In genomic region chr1:28259935-28260802, GRCh38 we compare ENCODE assay signal across 8 cellular contexts. TPM values are rescaled to one million over a fixed set of nuclear protein-coding genes. Genes with fewer than 3 reads are reported as not detected.
DNase-seq lines count a peak whose midpoint lies in the region; ATAC-seq, FAIRE-seq and TF ChIP-seq lines count a peak whose summit lies in the region.

No MANE protein-coding gene starts in this region.

- no peak for TF ChIP-seq POLR2A in GM12878 (IDR thresholded peaks at IDR 0.05; ENCODE audit: low read depth, low read length)

- ATAC-seq in HG02852 (IDR thresholded peaks at IDR 0.05; ENCODE audit: unreplicated experiment) (peak; percentile 14), GM12878 (peak; percentile 14), GM21360 (IDR thresholded peaks at IDR 0.05; ENCODE audit: unreplicated experiment) (no peak)

- H3K27me3 ChIP-seq in GM12878 (replicated peaks in 1 of 2; ENCODE audit: control insufficient read depth in 2 of 2, insufficient read depth in 2 of 2, low read length in 1 of 2) = no peaks in the 10 kb centered on the region

- 6% methylated on average over 52 of the region's 66 CpGs for WGBS in GM12878 (ENCODE audit: insufficient coverage, insufficient replicate concordance, low lambda C conversion rate, missing lambda C conversion rate)

- DNase-seq in CMK (ENCODE audit: low read depth) (peak; percentile 78), RPMI7951 (ENCODE audit: low read depth) (peak; percentile 82), GM12878 (ENCODE audit: low read depth, low spot score) (no peak), iPS DF 19.7 (ENCODE audit: low read depth, low spot score) (peak; percentile 80), pulmonary artery endothelial cell (ENCODE audit: low read depth, low spot score) (peak; percentile 57), Kasumi-1 (lab: John Stamatoyannopoulos, UW) (no peak)

- H3K79me2 ChIP-seq in GM12878 (ENCODE audit: control insufficient read depth, insufficient read depth, low read length) = peaks cover 31% of the 10 kb centered on the region

- intact Hi-C loops in GM12878 (cut with micrococcal nuclease; ENCODE audit: unreplicated experiment) = no loop called here

- POLR2A ChIA-PET in GM12878 (lab: Charles Lee) = interaction anchor here (0.9 to 6.5 kb wide), 2 partner anchors 11 to 25 kb away, joined by 4 to 51 read pairs; partner anchors contain the start of gene ATP5IF1

- in situ Hi-C loops in GM12878 (cut with MboI) = no loop called here

- H3K9ac ChIP-seq in GM12878 (ENCODE audit: control insufficient read depth, insufficient read depth, low read length) = peak overlapping the region; percentile 79

- TF ChIP-seq EP300 in GM12878 (IDR thresholded peaks at IDR 0.05; ENCODE audit: borderline replicate concordance in 1 of 2, control insufficient read depth in 1 of 2, low read depth in 2 of 2, low read length in 2 of 2) = no peak

- no peaks in the 10 kb centered on the region for H3K9me3 ChIP-seq in GM12878 (replicated peaks; ENCODE audit: control insufficient read depth, insufficient read depth, low read length)

- SMC1A ChIA-PET in GM12878 (lab: Charles Lee; ENCODE audit: uncharacterized antibody, unreplicated experiment) = interaction anchor here (0.7 to 1.6 kb wide), 3 partner anchors 12 to 100 kb away, joined by 3 to 6 read pairs (median 4); no protein-coding TSS in a partner anchor

- H3K4me1 ChIP-seq in GM12878 (ENCODE audit: control insufficient read depth, insufficient read depth, low read length) = peaks cover 5% of the 10 kb centered on the region

- RAD21 ChIA-PET in GM12878 (lab: Charles Lee; ENCODE audit: unreplicated experiment) = interaction anchor here (4.4 kb wide), 1 partner anchor 11 kb away, joined by 28 read pairs; no protein-coding TSS in a partner anchor

- H3K4me2 ChIP-seq in GM12878 (ENCODE audit: control insufficient read depth, insufficient read depth) = peak overlapping the region; percentile 75

- TF ChIP-seq CTCF in GM12878 (IDR thresholded peaks at IDR 0.05 in 2 of 3, conservative IDR thresholded peaks at IDR 0.05 in 1 of 3; ENCODE audit: control insufficient read depth in 2 of 3, extremely low read depth in 1 of 3, insufficient read depth in 1 of 3, low read depth in 3 of 3, low read length in 3 of 3) = no peak

- TF ChIP-seq RAD21 in GM12878 (IDR thresholded peaks at IDR 0.05; ENCODE audit: insufficient read depth, low read depth, low read length) = no peak

- FAIRE-seq in GM12878 (lab: Jason Lieb, UNC) = no peak

- H4K20me1 ChIP-seq in GM12878 (ENCODE audit: control insufficient read depth, insufficient read depth) = 0 out of 2 replicates have a peak, but pooled peaks cover 4% of the 10 kb centered on the region

- H3K4me3 ChIP-seq in GM12878 = peak overlapping the region; percentile 97

- CTCF ChIA-PET in GM12878 (lab: Yijun Ruan, JAX) = interaction anchor here (2.7 kb wide), 1 partner anchor 11 kb away, joined by 21 read pairs; no protein-coding TSS in a partner anchor

- peak overlapping the region; percentile 55 for H3K27ac ChIP-seq in GM12878 (ENCODE audit: control insufficient read depth, insufficient read depth)

- H2AFZ ChIP-seq in GM12878 (ENCODE audit: control insufficient read depth, low read depth, low read length) = peak overlapping the region; percentile 74

- H3K36me3 ChIP-seq in GM12878 (ENCODE audit: control insufficient read depth in 2 of 2, insufficient read depth in 2 of 2, low read length in 1 of 2) = no peaks in the 10 kb centered on the region

- no TSS peak for BruUV-seq in GM12878 (replicated peaks; lab: Mats Ljungman, UMichigan)

TF ChIP-seq in GM12878, 131 proteins besides CTCF, POLR2A, EP300 and RAD21:
- TF ChIP-seq BMI1 (IDR thresholded peaks at IDR 0.05; ENCODE audit: borderline replicate concordance) = no peak
- 0 out of 3 replicates have a peak, but pooled peaks of 1 of the 2 experiments have one; percentile 11 for TF ChIP-seq EGR1 (IDR thresholded peaks at IDR 0.05; ENCODE audit: borderline replicate concordance in 1 of 2, low read depth in 2 of 2, low read length in 2 of 2)
- TF ChIP-seq SUZ12 (IDR thresholded peaks at IDR 0.05; ENCODE audit: unreplicated experiment) = no peak
- TF ChIP-seq CHD2 (IDR thresholded peaks at IDR 0.05; ENCODE audit: borderline replicate concordance, low read depth, low read length) = no peak
- TF ChIP-seq NKRF (conservative IDR thresholded peaks at IDR 0.05) = no peak

RNA-seq across cellular contexts. Expression of gene SESN2, which starts 0.9 kb away (rescaled TPM):
- total RNA-seq in RPMI7951 (2014; rRNA removed; shearing (Covaris generic)) = 5.3 and 6.8 TPM in 2 replicates
- total RNA-seq in GM12878 (2013; cell fraction: nucleolus; rRNA removed) = 3.6 and 4.0 TPM in 2 replicates
- total RNA-seq in GM12878 (2014; rRNA removed) (18.3 and 22.1 TPM in 2 replicates), GM12878 (2014; rRNA removed; fragmentation: Illumina TruSeq; extraction: Trizol) (7.6 and 8.6 TPM in 2 replicates), GM12878 (2021) (21.7 and 23.9 TPM in 2 replicates), pulmonary artery endothelial cell (8.6 and 9.1 TPM in 2 replicates)
- polyA plus RNA-seq in GM12878 (2011; ENCODE audit: low read depth) = 8.6 TPM
- polyA plus RNA-seq in GM12878 (2011; rRNA removed) (7.0 and 16.7 TPM in 2 replicates), GM12878 (2014; fragmentation: Illumina TruSeq; extraction: Trizol) (6.9 and 13.4 TPM in 2 replicates), GM12878 (2014; fragmentation: Nextera tagmentation; extraction: Ambion mirVana) (1 to 10 TPM; 1.5 to 2.7 TPM), GM12878 (2014; rRNA removed) (19.0 and 21.7 TPM in 2 replicates), GM12878 (2016; fragmentation: Nextera tagmentation; extraction: Ambion mirVana) (10 to 100 TPM; 33.0 to 40.9 TPM)
- 17.2 and 19.0 TPM in 2 replicates for polyA plus RNA-seq in GM12878 (2011; cell fraction: cytosol; rRNA removed)
- 15.9 and 16.1 TPM in 2 replicates for polyA plus RNA-seq in GM12878 (2011; cell fraction: nucleus; rRNA removed)
- 14.6 and 17.5 TPM in 2 replicates for polyA plus RNA-seq in GM12878 (2012)
- polyA minus RNA-seq in GM12878 (2011; rRNA and poly(A)+ RNA removed) = 13.8 and 20.2 TPM in 2 replicates
- 8.0 and 9.6 TPM in 2 replicates for polyA minus RNA-seq in GM12878 (2011; cell fraction: cytosol; rRNA and poly(A)+ RNA removed)
- polyA minus RNA-seq in GM12878 (2011; cell fraction: nucleus; rRNA and poly(A)+ RNA removed) = 4.2 and 5.7 TPM in 2 replicates

RNA-seq across cellular contexts. Expression of gene ATP5IF1, which starts 24.2 kb away (rescaled TPM):
- total RNA-seq in RPMI7951 (2014; rRNA removed; shearing (Covaris generic)) = 353 and 365 TPM in 2 replicates
- 29.9 and 31.3 TPM in 2 replicates for total RNA-seq in GM12878 (2013; cell fraction: nucleolus; rRNA removed)
- total RNA-seq in GM12878 (2014; rRNA removed) (515 and 527 TPM in 2 replicates), GM12878 (2014; rRNA removed; fragmentation: Illumina TruSeq; extraction: Trizol) (256 and 286 TPM in 2 replicates), GM12878 (2021) (314 and 320 TPM in 2 replicates), pulmonary artery endothelial cell (121 and 140 TPM in 2 replicates)
- polyA plus RNA-seq in GM12878 (2011; ENCODE audit: low read depth) = 210 TPM
- polyA plus RNA-seq in GM12878 (2011; rRNA removed) (279 and 352 TPM in 2 replicates), GM12878 (2014; fragmentation: Illumina TruSeq; extraction: Trizol) (146 and 253 TPM in 2 replicates), GM12878 (2014; fragmentation: Nextera tagmentation; extraction: Ambion mirVana) (100 to 1,000 TPM; 296 to 883 TPM), GM12878 (2014; rRNA removed) (892 and 1,008 TPM in 2 replicates), GM12878 (2016; fragmentation: Nextera tagmentation; extraction: Ambion mirVana) (1,000 to 10,000 TPM; 1,209 to 1,210 TPM)
- 259 and 347 TPM in 2 replicates for polyA plus RNA-seq in GM12878 (2011; cell fraction: cytosol; rRNA removed)
- 205 and 266 TPM in 2 replicates for polyA plus RNA-seq in GM12878 (2011; cell fraction: nucleus; rRNA removed)
- 407 and 585 TPM in 2 replicates for polyA plus RNA-seq in GM12878 (2012)
- polyA minus RNA-seq in GM12878 (2011; rRNA and poly(A)+ RNA removed) = 45.1 and 56.3 TPM in 2 replicates
- polyA minus RNA-seq in GM12878 (2011; cell fraction: cytosol; rRNA and poly(A)+ RNA removed) = 40.3 and 46.8 TPM in 2 replicates
- 29.7 and 52.8 TPM in 2 replicates for polyA minus RNA-seq in GM12878 (2011; cell fraction: nucleus; rRNA and poly(A)+ RNA removed)

RNA-seq across cellular contexts. Expression of gene DNAJC8, which starts 27.3 kb away (rescaled TPM):
- 108 and 132 TPM in 2 replicates for total RNA-seq in RPMI7951 (2014; rRNA removed; shearing (Covaris generic))
- total RNA-seq in GM12878 (2013; cell fraction: nucleolus; rRNA removed) = 26.2 and 27.8 TPM in 2 replicates
- total RNA-seq in GM12878 (2014; rRNA removed) (91.2 and 109 TPM in 2 replicates), GM12878 (2014; rRNA removed; fragmentation: Illumina TruSeq; extraction: Trizol) (152 and 155 TPM in 2 replicates), GM12878 (2021) (109 and 111 TPM in 2 replicates), pulmonary artery endothelial cell (59.2 and 66.2 TPM in 2 replicates)
- polyA plus RNA-seq in GM12878 (2011; ENCODE audit: low read depth) = 61.0 TPM
- polyA plus RNA-seq in GM12878 (2011; rRNA removed) (137 and 176 TPM in 2 replicates), GM12878 (2014; fragmentation: Illumina TruSeq; extraction: Trizol) (251 and 323 TPM in 2 replicates), GM12878 (2014; fragmentation: Nextera tagmentation; extraction: Ambion mirVana) (100 to 1,000 TPM; 209 to 296 TPM), GM12878 (2014; rRNA removed) (95.0 and 106 TPM in 2 replicates), GM12878 (2016; fragmentation: Nextera tagmentation; extraction: Ambion mirVana) (100 to 1,000 TPM; 149 to 155 TPM)
- 84.8 and 92.1 TPM in 2 replicates for polyA plus RNA-seq in GM12878 (2011; cell fraction: cytosol; rRNA removed)
- 59.2 and 72.5 TPM in 2 replicates for polyA plus RNA-seq in GM12878 (2011; cell fraction: nucleus; rRNA removed)
- 68.0 and 82.9 TPM in 2 replicates for polyA plus RNA-seq in GM12878 (2012)
- 36.3 and 42.2 TPM in 2 replicates for polyA minus RNA-seq in GM12878 (2011; rRNA and poly(A)+ RNA removed)
- polyA minus RNA-seq in GM12878 (2011; cell fraction: cytosol; rRNA and poly(A)+ RNA removed) = 14.1 and 15.9 TPM in 2 replicates
- 8.7 and 16.1 TPM in 2 replicates for polyA minus RNA-seq in GM12878 (2011; cell fraction: nucleus; rRNA and poly(A)+ RNA removed)

Comparison
In these comparisons a context has a peak if more than half of its experiments do, and no peak if none do; other contexts are left out.
1. DNase-seq: peak in CMK (single experiment), RPMI7951 (single experiment), iPS DF 19.7 (single experiment) and pulmonary artery endothelial cell (single experiment); none in GM12878 (single experiment) and Kasumi-1 (0 of 2).